In the genomic region with DNA sequence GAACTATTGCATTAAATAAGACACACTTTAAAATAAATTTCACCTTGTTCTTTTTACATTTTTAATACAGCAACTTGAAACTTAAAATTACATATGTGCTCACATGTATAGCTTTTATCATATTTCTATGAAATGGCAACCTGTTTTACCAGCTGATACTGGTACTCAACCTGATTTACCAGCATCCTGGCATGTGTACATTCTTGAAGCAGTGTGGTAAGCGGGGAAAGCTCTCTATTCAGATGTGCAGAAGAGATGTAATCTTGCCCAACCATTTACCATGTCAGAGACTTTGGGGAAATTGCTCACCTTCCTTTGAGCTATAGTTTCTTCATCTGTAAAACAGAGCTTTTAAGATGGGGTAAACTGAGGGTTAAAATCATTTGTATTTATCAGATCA, we compare ENCODE assay signal across 35 cellular contexts.
"Had no signal": no experiment of that assay in that cellular context is flagged by ENCODE, and none has a peak within 500 bp of the region (broad histone marks: within the 10 kb centered on the region; RNA-seq: fewer than 3 reads in every experiment).

No MANE protein-coding gene starts in this region.

- H3K4me3 Mint-ChIP-seq: activated B cell treated with CpG ODN at 0.5 μM for 24 hours; activated CD4-positive, alpha-beta memory T cell treated with anti-CD3 and anti-CD28 coated beads for 36 hours; activated CD4-positive, alpha-beta T cell treated with anti-CD3 and anti-CD28 coated beads, Interleukin-2, amount 10 ng/mL, durations not matched to agents 24 days and 14 days; activated CD8-positive, alpha-beta T cell treated with anti-CD3 and anti-CD28 coated beads for 36 hours; activated naive CD4-positive, alpha-beta T cell treated with anti-CD3 and anti-CD28 coated beads, Interleukin-2, amount 10 ng/mL, durations not matched to agents 7 days and 5 days; activated naive CD4-positive, alpha-beta T cell treated with anti-CD3 and anti-CD28 coated beads, Interleukin-2, amount 50 U/mL, for 24 hours; activated naive CD8-positive, alpha-beta T cell; activated naive CD8-positive, alpha-beta T cell treated with anti-CD3 and anti-CD28 coated beads, Interleukin-2, amount 10 ng/mL, durations not matched to agents 7 days and 5 days; activated naive CD8-positive, alpha-beta T cell treated with anti-CD3 and anti-CD28 coated beads, Interleukin-2, amount 50 U/mL, for 24 hours; activated T-cell treated with anti-CD3 and anti-CD28 coated beads, Interleukin-2, amount 50 U/mL, for 24 hours; T-helper 1 cell treated with Interleukin-12 subunit alpha and Interleukin-12 subunit beta and Interleukin-4 antibody, amounts not matched to agents 30 μg/mL and 1 μg/mL, for 36 hours; T-helper 2 cell treated with Interferon-gamma antibody and Interleukin-4, amounts not matched to agents 5 μg/mL and 100 μg/mL, for 36 hours had no signal

- H3K27me3 Mint-ChIP-seq: activated B cell treated with CpG ODN at 0.5 μM for 24 hours; activated CD4-positive, alpha-beta memory T cell treated with anti-CD3 and anti-CD28 coated beads for 36 hours; activated CD4-positive, alpha-beta T cell treated with anti-CD3 and anti-CD28 coated beads, Interleukin-2, amount 10 ng/mL, durations not matched to agents 24 days and 14 days; activated CD8-positive, alpha-beta T cell treated with anti-CD3 and anti-CD28 coated beads for 36 hours; activated naive CD4-positive, alpha-beta T cell treated with anti-CD3 and anti-CD28 coated beads, Interleukin-2, amount 50 U/mL, for 24 hours; activated naive CD8-positive, alpha-beta T cell; activated naive CD8-positive, alpha-beta T cell treated with anti-CD3 and anti-CD28 coated beads, Interleukin-2, amount 50 U/mL, for 24 hours had no signal

- H3K36me3 ChIP-seq: ascending aorta, brain microvascular endothelial cell, breast epithelium had no signal

- ATAC-seq: activated CD8-positive, alpha-beta T cell treated with anti-CD3 and anti-CD28 coated beads for 36 hours; activated naive CD8-positive, alpha-beta T cell treated with anti-CD3 and anti-CD28 coated beads, Interleukin-2, amount 50 U/mL, for 24 hours; body of pancreas had no signal

- FAIRE-seq: TTC549 had no signal

- H3K9me3 Mint-ChIP-seq: activated CD4-positive, alpha-beta T cell treated with anti-CD3 and anti-CD28 coated beads, Interleukin-2, amount 10 ng/mL, durations not matched to agents 24 days and 14 days; activated naive CD4-positive, alpha-beta T cell treated with anti-CD3 and anti-CD28 coated beads, Interleukin-2, amount 10 ng/mL, durations not matched to agents 7 days and 5 days; activated naive CD4-positive, alpha-beta T cell treated with anti-CD3 and anti-CD28 coated beads, Interleukin-2, amount 50 U/mL, for 24 hours; activated T-cell treated with anti-CD3 and anti-CD28 coated beads, Interleukin-2, amount 50 U/mL, for 24 hours; activated T-helper 2 cell treated with anti-CD3 and anti-CD28 coated beads, Interferon-gamma antibody, Interleukin-2, Interleukin-4, amounts not matched to agents 10 μg/mL and 5 μg/mL and 100 μg/mL, durations not matched to agents 14 hours and 24 hours and 36 hours; T-helper 1 cell treated with Interleukin-12 subunit alpha and Interleukin-12 subunit beta and Interleukin-4 antibody, amounts not matched to agents 30 μg/mL and 1 μg/mL, for 36 hours; T-helper 2 cell treated with Interferon-gamma antibody and Interleukin-4, amounts not matched to agents 5 μg/mL and 100 μg/mL, for 36 hours had no signal

- H3K4me1 Mint-ChIP-seq: activated B cell treated with CpG ODN at 0.5 μM for 24 hours; activated CD4-positive, alpha-beta T cell treated with anti-CD3 and anti-CD28 coated beads, Interleukin-2, amount 10 ng/mL, durations not matched to agents 24 days and 14 days; activated naive CD4-positive, alpha-beta T cell treated with anti-CD3 and anti-CD28 coated beads, Interleukin-2, amount 10 ng/mL, durations not matched to agents 7 days and 5 days; activated naive CD4-positive, alpha-beta T cell treated with anti-CD3 and anti-CD28 coated beads, Interleukin-2, amount 50 U/mL, for 24 hours; activated naive CD8-positive, alpha-beta T cell treated with anti-CD3 and anti-CD28 coated beads, Interleukin-2, amount 10 ng/mL, durations not matched to agents 7 days and 5 days; activated naive CD8-positive, alpha-beta T cell treated with anti-CD3 and anti-CD28 coated beads, Interleukin-2, amount 50 U/mL, for 24 hours had no signal

- H3K27ac ChIP-seq: ascending aorta, body of pancreas, brain microvascular endothelial cell, breast epithelium, VCaP had no signal

- DNase-seq: activated B cell treated with CpG ODN at 0.5 μM for 24 hours; activated CD4-positive, alpha-beta memory T cell treated with anti-CD3 and anti-CD28 coated beads for 36 hours; activated CD4-positive, alpha-beta T cell treated with anti-CD3 and anti-CD28 coated beads for 4 hours; activated CD4-positive, alpha-beta T cell treated with anti-CD3 and anti-CD28 coated beads, Interleukin-2, amount 10 ng/mL, durations not matched to agents 24 days and 14 days; activated CD4-positive, alpha-beta T cell treated with anti-CD3 and anti-CD28 coated beads, Interleukin-2, amount 50 U/mL, for 1 hour; activated CD4-positive, alpha-beta T cell treated with anti-CD3 and anti-CD28 coated beads, Interleukin-2, amount 50 U/mL, for 4 hours; activated CD4-positive, CD25-positive, alpha-beta regulatory T cell treated with anti-CD3 and anti-CD28 coated beads, Interleukin-2, amount 50 U/mL, for 72 hours; activated CD8-positive, alpha-beta memory T cell treated with anti-CD3 and anti-CD28 coated beads, Interleukin-2, amount 50 U/mL, for 4 hours; activated CD8-positive, alpha-beta T cell treated with anti-CD3 and anti-CD28 coated beads for 36 hours; activated effector memory CD4-positive, alpha-beta T cell treated with Interleukin-2 at 50 U/mL for 16 hours; activated gamma-delta T cell; activated naive CD4-positive, alpha-beta T cell treated with anti-CD3 and anti-CD28 coated beads, Interleukin-2, amount 10 ng/mL, durations not matched to agents 7 days and 5 days; activated naive CD4-positive, alpha-beta T cell treated with Interleukin-2 at 50 U/mL for 16 hours; activated naive CD8-positive, alpha-beta T cell treated with anti-CD3 and anti-CD28 coated beads, Interleukin-2, amount 10 ng/mL, durations not matched to agents 7 days and 5 days; activated naive CD8-positive, alpha-beta T cell treated with anti-CD3 and anti-CD28 coated beads, Interleukin-2, amount 50 U/mL, for 24 hours; activated T-cell treated with anti-CD3 and anti-CD28 coated beads for 4 hours; activated T-cell treated with anti-CD3 and anti-CD28 coated beads, Interleukin-2, amount 50 U/mL, for 24 hours; activated T-cell treated with anti-CD3 and anti-CD28 coated beads, Interleukin-2, amount 50 U/mL, for 48 hours; amygdala; anterior cingulate cortex; body of pancreas; brain microvascular endothelial cell; central memory CD4-positive, alpha-beta T cell; T-helper 1 cell; T-helper 2 cell; T-helper 9 cell had no signal

- H3K4me1 ChIP-seq: ascending aorta, body of pancreas had no signal

- H3K36me3 Mint-ChIP-seq: activated naive CD4-positive, alpha-beta T cell treated with anti-CD3 and anti-CD28 coated beads, Interleukin-2, amount 10 ng/mL, durations not matched to agents 7 days and 5 days; activated naive CD4-positive, alpha-beta T cell treated with anti-CD3 and anti-CD28 coated beads, Interleukin-2, amount 50 U/mL, for 24 hours; activated naive CD8-positive, alpha-beta T cell; activated naive CD8-positive, alpha-beta T cell treated with anti-CD3 and anti-CD28 coated beads, Interleukin-2, amount 10 ng/mL, durations not matched to agents 7 days and 5 days had no signal

- H3K4me3 ChIP-seq: ascending aorta, body of pancreas, breast epithelium had no signal

- H3K9me3 ChIP-seq: ascending aorta, body of pancreas, breast epithelium had no signal

- H3K27ac Mint-ChIP-seq: activated B cell treated with CpG ODN at 0.5 μM for 24 hours; activated CD4-positive, alpha-beta memory T cell treated with anti-CD3 and anti-CD28 coated beads for 36 hours; activated CD4-positive, alpha-beta T cell treated with anti-CD3 and anti-CD28 coated beads, Interleukin-2, amount 10 ng/mL, durations not matched to agents 24 days and 14 days; activated CD8-positive, alpha-beta T cell treated with anti-CD3 and anti-CD28 coated beads for 36 hours; activated naive CD4-positive, alpha-beta T cell treated with anti-CD3 and anti-CD28 coated beads, Interleukin-2, amount 10 ng/mL, durations not matched to agents 7 days and 5 days; activated naive CD4-positive, alpha-beta T cell treated with anti-CD3 and anti-CD28 coated beads, Interleukin-2, amount 50 U/mL, for 24 hours; activated naive CD8-positive, alpha-beta T cell; activated naive CD8-positive, alpha-beta T cell treated with anti-CD3 and anti-CD28 coated beads, Interleukin-2, amount 10 ng/mL, durations not matched to agents 7 days and 5 days; activated naive CD8-positive, alpha-beta T cell treated with anti-CD3 and anti-CD28 coated beads, Interleukin-2, amount 50 U/mL, for 24 hours; activated T-cell treated with anti-CD3 and anti-CD28 coated beads, Interleukin-2, amount 50 U/mL, for 24 hours; activated T-helper 2 cell treated with anti-CD3 and anti-CD28 coated beads, Interferon-gamma antibody, Interleukin-2, Interleukin-4, amounts not matched to agents 10 μg/mL and 5 μg/mL and 100 μg/mL, durations not matched to agents 14 hours and 24 hours and 36 hours; T-helper 1 cell treated with Interleukin-12 subunit alpha and Interleukin-12 subunit beta and Interleukin-4 antibody, amounts not matched to agents 30 μg/mL and 1 μg/mL, for 36 hours; T-helper 2 cell treated with Interferon-gamma antibody and Interleukin-4, amounts not matched to agents 5 μg/mL and 100 μg/mL, for 36 hours had no signal

- H3K27me3 ChIP-seq: ascending aorta, body of pancreas, brain microvascular endothelial cell, breast epithelium had no signal
